ENCODE assay signal across 31 cellular contexts in genomic region chr14:89992273-89992672, GRCh38.
"Had no signal": no experiment of that assay in that cellular context is flagged by ENCODE, and none has a peak within 500 bp of the region (broad histone marks: within the 10 kb centered on the region; RNA-seq: fewer than 3 reads in every experiment).

No MANE protein-coding gene starts in this region.

- H3K4me1 Mint-ChIP-seq: activated B cell treated with CpG ODN at 0.5 μM for 24 hours had no signal

- H3K4me1 ChIP-seq: esophagus muscularis mucosa, foreskin keratinocyte, gastrocnemius medialis, heart left ventricle had no signal

- ATAC-seq: activated CD4-positive, CD25-positive, alpha-beta regulatory T cell treated with anti-CD3 and anti-CD28 coated beads, Interleukin-2, amount 50 U/mL, for 24 hours; activated CD8-positive, alpha-beta T cell treated with anti-CD3 and anti-CD28 coated beads for 36 hours; activated T-cell treated with anti-CD3 and anti-CD28 coated beads, Interleukin-2, amount 50 U/mL, for 4 hours; activated T-helper 17 cell treated with anti-CD3 and anti-CD28 coated beads, Interleukin-2, amount 50 U/mL, for 72 hours; effector memory CD8-positive, alpha-beta T cell; foreskin keratinocyte; gastrocnemius medialis; heart left ventricle had no signal

- H3K9me3 ChIP-seq: esophagus muscularis mucosa, gastrocnemius medialis, heart left ventricle had no signal

- H3K9me3 Mint-ChIP-seq: activated B cell treated with CpG ODN at 0.5 μM for 24 hours; activated CD8-positive, alpha-beta T cell treated with anti-CD3 and anti-CD28 coated beads for 36 hours; activated T-cell treated with anti-CD3 and anti-CD28 coated beads, Interleukin-2, amount 50 U/mL, for 4 hours; activated T-helper 17 cell treated with anti-CD3 and anti-CD28 coated beads, Interleukin-2, amount 50 U/mL, for 72 hours; effector memory CD8-positive, alpha-beta T cell; T-helper 1 cell treated with Interleukin-12 subunit alpha and Interleukin-12 subunit beta and Interleukin-4 antibody, amounts not matched to agents 30 μg/mL and 1 μg/mL, for 36 hours had no signal

- H3K27ac ChIP-seq: brain microvascular endothelial cell, esophagus muscularis mucosa, foreskin keratinocyte, gastrocnemius medialis, heart left ventricle, WERI-Rb-1 had no signal

- H3K27me3 Mint-ChIP-seq: activated B cell treated with CpG ODN at 0.5 μM for 24 hours; activated CD8-positive, alpha-beta T cell treated with anti-CD3 and anti-CD28 coated beads for 36 hours; activated naive CD8-positive, alpha-beta T cell; activated T-helper 17 cell treated with anti-CD3 and anti-CD28 coated beads, Interleukin-2, amount 50 U/mL, for 72 hours; effector memory CD8-positive, alpha-beta T cell had no signal

- H3K4me3 Mint-ChIP-seq: activated B cell treated with CpG ODN at 0.5 μM for 24 hours; activated CD8-positive, alpha-beta T cell treated with anti-CD3 and anti-CD28 coated beads for 36 hours; activated naive CD8-positive, alpha-beta T cell; activated T-cell treated with anti-CD3 and anti-CD28 coated beads, Interleukin-2, amount 50 U/mL, for 4 hours; activated T-helper 17 cell treated with anti-CD3 and anti-CD28 coated beads, Interleukin-2, amount 50 U/mL, for 72 hours; effector memory CD8-positive, alpha-beta T cell; T-helper 1 cell treated with Interleukin-12 subunit alpha and Interleukin-12 subunit beta and Interleukin-4 antibody, amounts not matched to agents 30 μg/mL and 1 μg/mL, for 36 hours had no signal

- FAIRE-seq: bronchial epithelial cell had no signal

- H3K27me3 ChIP-seq: brain microvascular endothelial cell, esophagus muscularis mucosa, foreskin keratinocyte, gastrocnemius medialis, heart left ventricle had no signal

- H3K27ac Mint-ChIP-seq: activated B cell treated with CpG ODN at 0.5 μM for 24 hours; activated CD8-positive, alpha-beta T cell treated with anti-CD3 and anti-CD28 coated beads for 36 hours; activated naive CD8-positive, alpha-beta T cell; activated T-helper 17 cell treated with anti-CD3 and anti-CD28 coated beads, Interleukin-2, amount 50 U/mL, for 72 hours; effector memory CD8-positive, alpha-beta T cell; T-helper 1 cell treated with Interleukin-12 subunit alpha and Interleukin-12 subunit beta and Interleukin-4 antibody, amounts not matched to agents 30 μg/mL and 1 μg/mL, for 36 hours had no signal

- DNase-seq: activated B cell treated with CpG ODN at 0.5 μM for 24 hours; activated CD4-positive, alpha-beta T cell treated with anti-CD3 and anti-CD28 coated beads for 48 hours; activated CD4-positive, alpha-beta T cell treated with anti-CD3 and anti-CD28 coated beads, Interleukin-2, amount 50 U/mL, for 1 hour; activated CD4-positive, alpha-beta T cell treated with anti-CD3 and anti-CD28 coated beads, Interleukin-2, amount 50 U/mL, for 48 hours; activated CD8-positive, alpha-beta memory T cell treated with anti-CD3 and anti-CD28 coated beads for 24 hours; activated CD8-positive, alpha-beta T cell treated with anti-CD3 and anti-CD28 coated beads for 36 hours; activated effector memory CD4-positive, alpha-beta T cell treated with Interleukin-2 at 50 U/mL for 16 hours; activated gamma-delta T cell treated with Interleukin-2 at 50 U/mL for 16 hours; activated naive CD4-positive, alpha-beta T cell treated with anti-CD3 and anti-CD28 coated beads, Interleukin-2, amount 50 U/mL, for 16 hours; activated naive CD4-positive, alpha-beta T cell treated with Interleukin-2 at 50 U/mL for 16 hours; activated T-cell treated with anti-CD3 and anti-CD28 coated beads, Interleukin-2, amount 50 U/mL, for 4 hours; amniotic stem cell; anterior cingulate cortex; brain microvascular endothelial cell; cortex of kidney; dermis blood vessel endothelial cell; effector CD4-positive, alpha-beta T cell; effector memory CD8-positive, alpha-beta T cell; erythroblast; foreskin keratinocyte; gastrocnemius medialis; glutamatergic neuron; heart left ventricle; T-helper 9 cell; WERI-Rb-1 had no signal

- H3K4me3 ChIP-seq: esophagus muscularis mucosa, gastrocnemius medialis, heart left ventricle had no signal
